ENCODE assay signal across 12 cellular contexts in the genomic region with DNA sequence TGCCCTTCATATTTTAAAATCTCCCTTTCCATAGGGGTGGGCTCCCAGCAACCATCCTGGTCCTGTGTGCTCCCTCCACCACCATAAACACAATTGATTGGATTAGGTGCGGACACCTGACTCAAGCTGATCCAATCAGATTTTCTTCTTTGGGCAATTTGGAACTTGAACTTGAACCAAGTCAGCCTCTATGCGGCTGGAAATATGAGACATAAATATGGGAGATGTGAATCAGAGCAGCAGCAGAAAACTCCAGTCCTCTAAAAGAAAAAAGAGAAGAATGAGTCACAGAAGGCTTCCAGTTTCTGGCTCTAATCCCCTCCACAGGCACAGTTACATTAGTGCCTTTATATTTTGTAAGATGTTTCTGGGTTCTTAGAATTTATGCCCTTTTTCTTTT.
DNase-seq lines count a peak whose midpoint lies in the region; TF ChIP-seq lines count a peak whose summit lies in the region.
"Had no signal": no experiment of that assay in that cellular context is flagged by ENCODE, and none has a peak within 500 bp of the region (broad histone marks: within the 10 kb centered on the region; RNA-seq: fewer than 3 reads in every experiment).

No MANE protein-coding gene starts in this region.

- H3K4me1 ChIP-seq in adipocyte (ENCODE audit: control insufficient read depth, insufficient read depth, low read length) = no peaks in the 10 kb centered on the region

- H3K36me3 ChIP-seq in BJ (ENCODE audit: control insufficient read depth, insufficient read depth, low read length) (no peaks in the 10 kb centered on the region), adipocyte (ENCODE audit: control insufficient read depth, insufficient read depth, low read length, severe bottlenecking) (no peaks in the 10 kb centered on the region)

- CTCF ChIA-PET in BJ (lab: Yijun Ruan, JAX) = no interaction called here

- H3K9me3 ChIP-seq in adipocyte (ENCODE audit: control insufficient read depth, low read length) = no peaks in the 10 kb centered on the region

- in situ Hi-C loops in KBM-7 (cut with MboI; ENCODE audit: low pct_unique_long_range_greater_than_20kb, low sequenced_read_pairs) = no loop called here

- POLR2A ChIA-PET in BJ (lab: Charles Lee) = no interaction called here

- H3K9ac ChIP-seq in adipocyte (ENCODE audit: low read length) = no peak overlapping the region

- H3K27me3 ChIP-seq in BJ (ENCODE audit: control insufficient read depth, insufficient read depth, low read length) (no peaks in the 10 kb centered on the region; the same call in 1 of the 2 replicates), adipocyte (replicated peaks; ENCODE audit: control insufficient read depth, insufficient read depth, low read length) (no peaks in the 10 kb centered on the region)

- H3K4me3 ChIP-seq in BJ (ENCODE audit: low read depth, low read length) (no peak overlapping the region), adipocyte (ENCODE audit: low read length) (no peak overlapping the region)
- H3K4me3 ChIP-seq: PC-9 had no signal

- no peak for TF ChIP-seq CTCF in BJ (IDR thresholded peaks at IDR 0.05; ENCODE audit: insufficient read depth, low read depth, low read length)

- DNase-seq in BJ (ENCODE audit: low read depth) = peak; percentile 24
- DNase-seq in HPDE6-E6E7 (ENCODE audit: extremely low spot score) = peak; percentile 69
- DNase-seq in adipocyte (ENCODE audit: low read depth) = peak; percentile 85
- DNase-seq in kidney tubule cell (ENCODE audit: low spot score) = peak; percentile 14
- DNase-seq in NCI-H146 (lab: John Stamatoyannopoulos, UW) = no peak
- no peak for DNase-seq in NCI-H524 treated with DMSO at 0.1 percent for 48 hours (lab: John Stamatoyannopoulos, UW)
- DNase-seq in KBM-7 = no peak
- DNase-seq in kidney glomerular epithelial cell (lab: John Stamatoyannopoulos, UW) = no peak
- DNase-seq: activated B cell treated with CpG ODN at 0.5 μM for 24 hours, natural killer cell, NCI-H1436, PC-9 had no signal

Comparison
In these comparisons a context has a peak if more than half of its experiments do, and no peak if none do; other contexts are left out.
1. DNase-seq: peak in BJ (single experiment), HPDE6-E6E7 (single experiment), adipocyte (single experiment) and kidney tubule cell (single experiment); none in NCI-H146 (single experiment), NCI-H524 treated with DMSO at 0.1 percent for 48 hours (single experiment), KBM-7 (single experiment) and kidney glomerular epithelial cell (single experiment).